13 cellular contexts compared by ENCODE assay signal in the genomic region with DNA sequence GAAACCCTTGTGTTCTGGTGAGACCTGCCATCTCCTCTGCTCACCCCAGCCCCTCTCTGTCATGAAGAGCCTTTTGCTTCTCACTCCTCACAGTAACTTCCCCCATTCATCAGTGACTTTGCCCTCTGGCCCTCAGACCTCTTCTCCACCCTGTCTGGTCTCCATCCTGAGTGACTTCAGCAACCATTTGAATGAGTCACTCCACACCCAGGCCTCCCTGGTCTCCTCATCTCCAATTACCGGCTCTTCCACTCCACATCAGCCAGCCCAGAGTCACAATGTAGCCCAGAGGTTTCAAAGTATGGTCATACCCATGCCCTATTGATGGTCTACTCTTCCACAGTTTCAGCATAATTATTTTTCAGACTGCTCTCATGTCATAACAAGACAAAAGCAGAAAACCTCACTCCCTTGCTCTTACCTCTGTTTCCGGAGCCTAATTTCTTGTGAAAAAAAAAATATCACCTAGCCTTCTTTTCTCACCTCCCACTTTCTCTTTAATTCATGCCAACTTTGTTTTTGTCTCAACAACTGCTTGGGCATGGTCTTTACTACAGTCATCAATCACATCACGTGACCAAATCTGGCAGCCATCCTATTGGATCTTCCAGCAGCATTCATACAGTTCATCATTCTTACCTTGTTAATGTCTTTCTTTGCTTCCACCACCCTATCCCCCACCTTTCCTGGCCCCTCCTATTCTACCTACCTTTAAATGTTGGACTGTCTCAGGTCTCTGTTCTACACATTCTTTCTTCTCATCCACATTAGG. TPM values are rescaled to one million over a fixed set of nuclear protein-coding genes. Genes with fewer than 3 reads are reported as not detected.
DNase-seq lines count a peak whose midpoint lies in the region; ATAC-seq and TF ChIP-seq lines count a peak whose summit lies in the region.
"Had no signal": no experiment of that assay in that cellular context is flagged by ENCODE, and none has a peak within 500 bp of the region (broad histone marks: within the 10 kb centered on the region; RNA-seq: fewer than 3 reads in every experiment).

No MANE protein-coding gene starts in this region.

- H3K4me3 ChIP-seq in AG09309 (ENCODE audit: control insufficient read depth, low read depth, low read length), result no peak overlapping the region
- no peak overlapping the region for H3K4me3 ChIP-seq in left lung
- H3K4me3 ChIP-seq: Peyer's patch had no signal

- TF ChIP-seq CTCF in AG09309 (IDR thresholded peaks at IDR 0.05; ENCODE audit: control insufficient read depth, insufficient read depth, low read depth, low read length, missing control alignments) (no peak), left lung (IDR thresholded peaks at IDR 0.05) (no peak)

- DNase-seq in AG09309 (ENCODE audit: low read depth) (peak; percentile 47), HK-2 (ENCODE audit: unreplicated experiment) (peak; percentile 52), amniotic epithelial cell (ENCODE audit: low read depth) (peak; percentile 63), left lung (peak in 1 of 2 donors; percentile 34), nucleus accumbens (lab: John Stamatoyannopoulos, UW) (no peak)
- DNase-seq: activated CD8-positive, alpha-beta memory T cell treated with anti-CD3 and anti-CD28 coated beads, Interleukin-2, amount 10 ng/mL, durations not matched to agents 7 days and 5 days; central memory CD4-positive, alpha-beta T cell; DMS153; MV-4-11 had no signal

- H3K4me1 ChIP-seq in left lung, result peaks cover 0 to 5% of the 10 kb centered on the region in 2 donors
- H3K4me1 ChIP-seq: Peyer's patch had no signal

- no peaks in the 10 kb centered on the region for H3K36me3 ChIP-seq in left lung
- H3K36me3 ChIP-seq: Peyer's patch had no signal

- no peaks in the 10 kb centered on the region for H3K27me3 ChIP-seq in left lung
- H3K27me3 ChIP-seq: Peyer's patch had no signal

- H3K27ac ChIP-seq in left lung, result no peak overlapping the region
- H3K27ac ChIP-seq: Peyer's patch had no signal

- intact Hi-C loops in left lung (cut with DNase I), result no loop called here

- H3K9me3 ChIP-seq in left lung, result no peaks in the 10 kb centered on the region
- H3K9me3 ChIP-seq: Peyer's patch had no signal

- ATAC-seq in left lung (peak; percentile 59), GM21515 (IDR thresholded peaks at IDR 0.05; ENCODE audit: unreplicated experiment) (no peak), HG02588 (IDR thresholded peaks at IDR 0.05; ENCODE audit: unreplicated experiment) (no peak), HG02885 (IDR thresholded peaks at IDR 0.05; ENCODE audit: poor library complexity, unreplicated experiment) (no peak)
- ATAC-seq: activated CD8-positive, alpha-beta memory T cell treated with anti-CD3 and anti-CD28 coated beads, Interleukin-2, amount 10 ng/mL, durations not matched to agents 7 days and 5 days had no signal

RNA-seq across cellular contexts. Expression of a gene that starts 35.6 kb away (rescaled TPM):
- total RNA-seq in left lung, result 100 to 1,000 TPM in 1 of 2 donors, 10 to 100 TPM in 1; 82.6 to 102 TPM

Comparison
In these comparisons a context has a peak if more than half of its experiments do, and no peak if none do; other contexts are left out.
1. DNase-seq: peak in AG09309 (single experiment), HK-2 (single experiment) and amniotic epithelial cell (single experiment); none in nucleus accumbens (0 of 56).